Comparison of ENCODE assay signal across 14 cellular contexts in genomic region chr15:93223803-93224202, GRCh38.
"Had no signal": no experiment of that assay in that cellular context is flagged by ENCODE, and none has a peak within 500 bp of the region (broad histone marks: within the 10 kb centered on the region; RNA-seq: fewer than 3 reads in every experiment).

No MANE protein-coding gene starts in this region.

- H3K4me1 Mint-ChIP-seq: brain had no signal

- H3K27ac Mint-ChIP-seq: activated naive CD8-positive, alpha-beta T cell treated with anti-CD3 and anti-CD28 coated beads for 36 hours; brain had no signal

- H3K4me3 ChIP-seq: coronary artery, hepatocyte, spleen had no signal

- H3K36me3 Mint-ChIP-seq: activated naive CD8-positive, alpha-beta T cell treated with anti-CD3 and anti-CD28 coated beads for 36 hours had no signal

- H3K36me3 ChIP-seq: spleen had no signal

- H3K4me3 Mint-ChIP-seq: activated naive CD8-positive, alpha-beta T cell treated with anti-CD3 and anti-CD28 coated beads for 36 hours; activated T-cell treated with anti-CD3 and anti-CD28 coated beads, Interleukin-2, amount 50 U/mL, for 4 hours; brain; neural crest cell had no signal

- DNase-seq: activated CD4-positive, alpha-beta T cell treated with anti-CD3 and anti-CD28 coated beads, Interleukin-2, amount 50 U/mL, for 48 hours; activated CD4-positive, CD25-positive, alpha-beta regulatory T cell treated with anti-CD3 and anti-CD28 coated beads, Interleukin-2, amount 50 U/mL, for 72 hours; activated naive CD8-positive, alpha-beta T cell treated with anti-CD3 and anti-CD28 coated beads for 36 hours; activated T-cell treated with anti-CD3 and anti-CD28 coated beads, Interleukin-2, amount 50 U/mL, for 4 hours; central memory CD4-positive, alpha-beta T cell; islet precursor cell; spleen; T1000 had no signal

- H3K9me3 Mint-ChIP-seq: activated naive CD8-positive, alpha-beta T cell treated with anti-CD3 and anti-CD28 coated beads for 36 hours had no signal

- H3K27me3 Mint-ChIP-seq: brain had no signal

- H3K27ac ChIP-seq: coronary artery, hepatocyte, spleen had no signal

- ATAC-seq: activated T-cell treated with anti-CD3 and anti-CD28 coated beads, Interleukin-2, amount 50 U/mL, for 4 hours; esophagus mucosa; sciatic nerve had no signal

- H3K27me3 ChIP-seq: hepatocyte had no signal
